Comparison of ENCODE assay signal across 8 cellular contexts in genomic region chr6:106084106-106084963, GRCh38. TPM values are rescaled to one million over a fixed set of nuclear protein-coding genes. Genes with fewer than 3 reads are reported as not detected.
DNase-seq lines count a peak whose midpoint lies in the region; ATAC-seq, FAIRE-seq and TF ChIP-seq lines count a peak whose summit lies in the region.

No MANE protein-coding gene starts in this region.

- ATAC-seq in HG03135 (IDR thresholded peaks at IDR 0.05; ENCODE audit: unreplicated experiment) (peak; percentile 81), GM12878 (peak; percentile 86)

- intact Hi-C loops in GM12878 (cut with micrococcal nuclease; ENCODE audit: unreplicated experiment), result loop anchor here (2.0 to 10.0 kb wide), 5 partner anchors 190 to 652 kb away; no protein-coding TSS in a partner anchor
- intact Hi-C loops in tibial artery (cut with DNase I; ENCODE audit: low total_unique reads), result no loop called here

- 19% methylated on average over 5 of the region's 5 CpGs for WGBS in GM12878 (ENCODE audit: insufficient coverage, insufficient replicate concordance, low lambda C conversion rate, missing lambda C conversion rate)
- 48% methylated on average over 5 of the region's 5 CpGs for WGBS in liver

- peak overlapping the region; percentile 60 for H3K4me2 ChIP-seq in GM12878 (ENCODE audit: control insufficient read depth, insufficient read depth)

- TF ChIP-seq RAD21 in GM12878 (IDR thresholded peaks at IDR 0.05; ENCODE audit: insufficient read depth, low read depth, low read length) (peak; percentile 47), liver (IDR thresholded peaks at IDR 0.05) (peak; percentile 43 to 49)

- no peaks in the 10 kb centered on the region for H3K9me3 ChIP-seq in GM12878 (replicated peaks; ENCODE audit: control insufficient read depth, insufficient read depth, low read length)
- H3K9me3 ChIP-seq in liver (ENCODE audit: control insufficient read depth in 4 of 4, low read length in 3 of 4), result no peaks in the 10 kb centered on the region
- no peaks in the 10 kb centered on the region for H3K9me3 ChIP-seq in tibial artery

- H2AFZ ChIP-seq in GM12878 (ENCODE audit: control insufficient read depth, low read depth, low read length), result peak overlapping the region; percentile 62

- H3K9ac ChIP-seq in GM12878 (ENCODE audit: control insufficient read depth, insufficient read depth, low read length), result peak overlapping the region; percentile 30; the same call in 1 of the 2 replicates
- H3K9ac ChIP-seq in liver (ENCODE audit: low read depth in 1 of 2, low read length in 2 of 2), result peak overlapping the region in 1 of 2 donors; percentile 19

- TF ChIP-seq POLR2A in GM12878 (IDR thresholded peaks at IDR 0.05; ENCODE audit: low read depth, low read length), result no peak

- POLR2A ChIA-PET in GM12878 (lab: Charles Lee), result no interaction called here

- peaks cover 21% of the 10 kb centered on the region for H3K79me2 ChIP-seq in GM12878 (ENCODE audit: control insufficient read depth, insufficient read depth, low read length)

- RAD21 ChIA-PET in GM12878 (lab: Charles Lee; ENCODE audit: unreplicated experiment), result interaction anchor here (0.6 to 2.0 kb wide), 15 partner anchors 9 to 652 kb away, joined by 3 to 10 read pairs (median 3); no protein-coding TSS in a partner anchor

- TF ChIP-seq CTCF in GM12878 (IDR thresholded peaks at IDR 0.05 in 2 of 3, conservative IDR thresholded peaks at IDR 0.05 in 1 of 3; ENCODE audit: control insufficient read depth in 2 of 3, extremely low read depth in 1 of 3, insufficient read depth in 1 of 3, low read depth in 3 of 3, low read length in 3 of 3), result peak in 2 of 3 experiments; percentile 45 to 62; a peak in 5 of 6 replicates
- peak; percentile 21 for TF ChIP-seq CTCF in liver (IDR thresholded peaks at IDR 0.05; ENCODE audit: low read depth, low read length, missing input control)
- no peak for TF ChIP-seq CTCF in tibial artery (IDR thresholded peaks at IDR 0.05)

- peaks cover 20% of the 10 kb centered on the region for H3K4me1 ChIP-seq in GM12878 (ENCODE audit: control insufficient read depth, insufficient read depth, low read length)
- H3K4me1 ChIP-seq in liver (ENCODE audit: control insufficient read depth in 4 of 4, insufficient read depth in 4 of 4, low read length in 3 of 4), result peaks cover 2 to 14% (median 5%) of the 10 kb centered on the region in 4 donors
- H3K4me1 ChIP-seq in tibial artery, result peaks cover 0 to 26% (median 10%) of the 10 kb centered on the region in 4 donors

- H3K27me3 ChIP-seq in GM12878 (replicated peaks in 1 of 2; ENCODE audit: control insufficient read depth in 2 of 2, insufficient read depth in 2 of 2, low read length in 1 of 2) (peaks cover 0 to 4% of the 10 kb centered on the region in 2 experiments; a peak in 2 of 4 replicates), liver (ENCODE audit: control insufficient read depth in 4 of 4, insufficient read depth in 4 of 4, low read length in 3 of 4) (peaks cover 2 to 12% (median 4%) of the 10 kb centered on the region in 4 donors), tibial artery (peaks cover 0 to 51% of the 10 kb centered on the region in 2 donors)

- DNase-seq in DMS53 treated with DMSO at 0.1 percent for 48 hours (lab: John Stamatoyannopoulos, UW; ENCODE audit: unreplicated experiment) (peak; percentile 77), GM19238 (ENCODE audit: insufficient read length, low spot score) (peak; percentile 48), NCI-H748 (lab: John Stamatoyannopoulos, UW; ENCODE audit: unreplicated experiment) (peak; percentile 96), GM12878 (ENCODE audit: low read depth, low spot score) (peak; percentile 84), tibial artery (no peak)
- DNase-seq in activated effector memory CD4-positive, alpha-beta T cell treated with anti-CD3 and anti-CD28 coated beads, Interleukin-2, amount 50 U/mL, for 16 hours, result no peak

- BruUV-seq in GM12878 (replicated peaks; lab: Mats Ljungman, UMichigan), result no TSS peak

- in situ Hi-C loops in GM12878 (cut with MboI), result no loop called here

- H3K27ac ChIP-seq in GM12878 (ENCODE audit: control insufficient read depth, insufficient read depth) (peak overlapping the region; percentile 78), liver (ENCODE audit: low read depth in 1 of 2, low read length in 2 of 2) (peak overlapping the region in 1 of 2 donors; percentile 13), tibial artery (no peak overlapping the region)

- peak; percentile 63 to 77 for TF ChIP-seq EP300 in GM12878 (IDR thresholded peaks at IDR 0.05; ENCODE audit: borderline replicate concordance in 1 of 2, control insufficient read depth in 1 of 2, low read depth in 2 of 2, low read length in 2 of 2)

- CTCF ChIA-PET in GM12878 (lab: Yijun Ruan, JAX), result interaction anchor here (0.6 to 5.0 kb wide), 20 partner anchors 10 to 653 kb away, joined by 3 to 44 read pairs (median 4); no protein-coding TSS in a partner anchor

- H3K36me3 ChIP-seq in GM12878 (ENCODE audit: control insufficient read depth in 2 of 2, insufficient read depth in 2 of 2, low read length in 1 of 2), result no peaks in the 10 kb centered on the region
- no peaks in the 10 kb centered on the region for H3K36me3 ChIP-seq in liver (ENCODE audit: control insufficient read depth in 4 of 4, insufficient read depth in 3 of 4, low read depth in 1 of 4, low read length in 3 of 4)
- H3K36me3 ChIP-seq in tibial artery, result no peaks in the 10 kb centered on the region

- FAIRE-seq in GM12878 (lab: Jason Lieb, UNC), result peak; percentile 99

- H4K20me1 ChIP-seq in GM12878 (ENCODE audit: control insufficient read depth, insufficient read depth), result no peaks in the 10 kb centered on the region

- SMC1A ChIA-PET in GM12878 (lab: Charles Lee; ENCODE audit: uncharacterized antibody, unreplicated experiment), result interaction anchor here (0.6 to 6.0 kb wide), 17 partner anchors 9 to 653 kb away, joined by 3 to 43 read pairs (median 3); no protein-coding TSS in a partner anchor

- no peak overlapping the region for H3K4me3 ChIP-seq in GM12878
- no peak overlapping the region for H3K4me3 ChIP-seq in liver (ENCODE audit: low read depth in 1 of 3, low read length in 3 of 3)
- no peak overlapping the region for H3K4me3 ChIP-seq in tibial artery

TF ChIP-seq in GM12878, 131 proteins besides CTCF, POLR2A, EP300 and RAD21 (continues in another document):
- TF ChIP-seq TARDBP (IDR thresholded peaks at IDR 0.05; ENCODE audit: borderline replicate concordance), result no peak
- peak; percentile 74 for TF ChIP-seq MTA2 (IDR thresholded peaks at IDR 0.05; ENCODE audit: low read depth)

TF ChIP-seq in liver, 16 proteins besides CTCF, POLR2A, EP300 and RAD21 (continues in another document):
- TF ChIP-seq FOXA1 (IDR thresholded peaks at IDR 0.05) (no peak), FOXA2 (IDR thresholded peaks at IDR 0.05) (no peak), NR2F2 (IDR thresholded peaks at IDR 0.05) (no peak), SP1 (IDR thresholded peaks at IDR 0.05) (no peak), ZBTB33 (IDR thresholded peaks at IDR 0.05) (no peak)

RNA-seq across cellular contexts. Expression of gene PRDM1, which starts 1.8 kb away (rescaled TPM):
- total RNA-seq in GM12878 (2013; cell fraction: nucleolus; rRNA removed), result 7.9 and 9.9 TPM in 2 replicates
- total RNA-seq in GM12878 (2014; rRNA removed) (3.7 and 4.0 TPM in 2 replicates), GM12878 (2014; rRNA removed; fragmentation: Illumina TruSeq; extraction: Trizol) (4.0 and 4.1 TPM in 2 replicates), GM12878 (2021) (7.7 and 8.4 TPM in 2 replicates), liver (under 1 TPM; 0.37 to 0.84 TPM)
- 8.1 TPM for polyA plus RNA-seq in GM12878 (2011; ENCODE audit: low read depth)
- polyA plus RNA-seq in GM12878 (2011; rRNA removed) (4.0 and 4.2 TPM in 2 replicates), GM12878 (2014; fragmentation: Illumina TruSeq; extraction: Trizol) (5.1 and 6.4 TPM in 2 replicates), GM12878 (2014; fragmentation: Nextera tagmentation; extraction: Ambion mirVana) (1 to 10 TPM; 1.9 to 2.8 TPM), GM12878 (2014; rRNA removed) (2.0 and 4.0 TPM in 2 replicates), GM12878 (2016; fragmentation: Nextera tagmentation; extraction: Ambion mirVana) (10 to 100 TPM; 13.6 to 15.8 TPM), liver (1 to 10 TPM in 1 of 2 donors, under 1 TPM in 1; 0.47 to 2.8 TPM)
- polyA plus RNA-seq in GM12878 (2011; cell fraction: cytosol; rRNA removed), result 3.8 and 4.5 TPM in 2 replicates
- 7.9 and 9.8 TPM in 2 replicates for polyA plus RNA-seq in GM12878 (2011; cell fraction: nucleus; rRNA removed)
- polyA plus RNA-seq in GM12878 (2012), result 11.0 and 12.0 TPM in 2 replicates
- polyA minus RNA-seq in GM12878 (2011; rRNA and poly(A)+ RNA removed), result 8.2 and 10.9 TPM in 2 replicates
- 3.6 and 6.0 TPM in 2 replicates for polyA minus RNA-seq in GM12878 (2011; cell fraction: cytosol; rRNA and poly(A)+ RNA removed)
- polyA minus RNA-seq in GM12878 (2011; cell fraction: nucleus; rRNA and poly(A)+ RNA removed), result 13.5 and 21.5 TPM in 2 replicates

Comparison
In these comparisons a context has a peak if more than half of its experiments do, and no peak if none do; other contexts are left out.
1. DNase-seq: peak in DMS53 treated with DMSO at 0.1 percent for 48 hours (single experiment), GM19238 (single experiment), NCI-H748 (single experiment) and GM12878 (single experiment); none in tibial artery (0 of 2) and activated effector memory CD4-positive, alpha-beta T cell treated with anti-CD3 and anti-CD28 coated beads, Interleukin-2, amount 50 U/mL, for 16 hours (single experiment).
2. CTCF ChIP-seq: peak in GM12878 (2 of 3) and liver (single experiment); none in tibial artery (0 of 2).